8 cellular contexts compared by ENCODE assay signal in the genomic region with DNA sequence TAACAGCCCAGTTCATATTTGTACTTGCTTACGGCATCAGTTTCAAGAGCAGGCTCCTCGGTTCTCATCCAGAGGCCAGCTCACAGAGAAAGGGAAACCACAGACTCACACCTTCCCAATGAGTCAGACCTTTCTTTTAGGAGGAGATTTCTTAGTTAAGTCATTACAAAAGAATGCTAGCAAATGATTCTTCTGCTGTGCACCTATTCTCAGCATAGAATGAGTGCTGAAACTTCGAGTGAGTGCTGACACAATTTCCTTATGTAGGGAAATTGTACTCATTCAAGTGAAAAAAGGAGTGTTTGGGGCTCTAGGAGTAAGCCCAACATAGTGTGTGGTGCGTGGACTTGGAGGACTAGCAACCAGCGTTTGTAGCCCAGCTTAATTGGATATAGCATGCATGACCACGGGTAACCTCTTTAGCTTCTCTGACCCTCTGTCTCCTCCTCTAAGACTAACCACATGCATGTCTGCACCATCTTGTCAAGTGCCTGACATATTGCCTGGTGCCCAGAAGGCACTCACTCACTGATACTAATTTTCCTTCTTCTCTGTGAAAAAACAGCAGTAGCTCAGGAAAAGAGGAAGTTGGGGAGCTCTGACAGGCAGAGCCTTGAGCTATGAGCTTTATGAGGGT.
DNase-seq lines count a peak whose midpoint lies in the region; ATAC-seq and TF ChIP-seq lines count a peak whose summit lies in the region.

No MANE protein-coding gene starts in this region.

- H3K27me3 ChIP-seq in BJ (ENCODE audit: control insufficient read depth, insufficient read depth, low read length), result no peaks in the 10 kb centered on the region
- peaks cover 0 to 2% of the 10 kb centered on the region in 2 donors for H3K27me3 ChIP-seq in aorta (ENCODE audit: control insufficient read depth in 1 of 2, insufficient read depth in 2 of 2, low read length in 1 of 2)

- 63 to 68% methylated on average over 6 of the region's 6 CpGs for WGBS in aorta, 2 donors

- no peaks in the 10 kb centered on the region for H3K4me1 ChIP-seq in aorta (ENCODE audit: control insufficient read depth in 1 of 2, insufficient read depth in 2 of 2, low read length in 2 of 2)

- POLR2A ChIA-PET in BJ (lab: Charles Lee), result no interaction called here

- intact Hi-C loops in dendritic cell treated with granulocyte-macrophage colony-stimulating factor and Interleukin-4, amounts not matched to agents 40 ng/mL and 50 ng/mL, for 4 days (cut with micrococcal nuclease), result no loop called here
- intact Hi-C loops in aorta (cut with DNase I), result no loop called here

- peaks cover 80% of the 10 kb centered on the region for H3K4me1 Mint-ChIP-seq in dendritic cell treated with granulocyte-macrophage colony-stimulating factor and Interleukin-4, amounts not matched to agents 40 ng/mL and 50 ng/mL, for 4 days (ENCODE audit: low read depth)

- TF ChIP-seq CTCF in BJ (IDR thresholded peaks at IDR 0.05; ENCODE audit: insufficient read depth, low read depth, low read length), result no peak

- peak overlapping the region; percentile 84 for H3K27ac Mint-ChIP-seq in dendritic cell treated with granulocyte-macrophage colony-stimulating factor and Interleukin-4, amounts not matched to agents 40 ng/mL and 50 ng/mL, for 4 days

- H3K36me3 Mint-ChIP-seq in dendritic cell treated with granulocyte-macrophage colony-stimulating factor and Interleukin-4, amounts not matched to agents 40 ng/mL and 50 ng/mL, for 4 days (ENCODE audit: low read depth), result no peaks in the 10 kb centered on the region

- no peak overlapping the region for H3K27ac ChIP-seq in aorta (ENCODE audit: low read depth in 1 of 2, low read length in 2 of 2)

- peaks cover 1% of the 10 kb centered on the region for H3K9me3 ChIP-seq in aorta (ENCODE audit: control insufficient read depth, low read length)

- H3K4me3 ChIP-seq in BJ (ENCODE audit: low read depth, low read length) (no peak overlapping the region), aorta (ENCODE audit: low read length in 2 of 2) (no peak overlapping the region)

- DNase-seq in BJ (ENCODE audit: low read depth) (peak; percentile 94), T-helper 2 cell (peak in 3 of 5 experiments; percentile 31 to 87 (median 54)), pons (ENCODE audit: low spot score) (peak; percentile 51), aorta (no peak)
- DNase-seq in effector CD4-positive, alpha-beta T cell, result no peak

- no peaks in the 10 kb centered on the region for H3K9me3 Mint-ChIP-seq in dendritic cell treated with granulocyte-macrophage colony-stimulating factor and Interleukin-4, amounts not matched to agents 40 ng/mL and 50 ng/mL, for 4 days

- peak; percentile 32 for ATAC-seq in GM19372 (IDR thresholded peaks at IDR 0.05; ENCODE audit: low read depth, unreplicated experiment)
- peak; percentile 69 for ATAC-seq in HG03432 (IDR thresholded peaks at IDR 0.05; ENCODE audit: unreplicated experiment)
- no peak for ATAC-seq in aorta (ENCODE audit: low FRiP score)

- no peak overlapping the region for H3K4me3 Mint-ChIP-seq in dendritic cell treated with granulocyte-macrophage colony-stimulating factor and Interleukin-4, amounts not matched to agents 40 ng/mL and 50 ng/mL, for 4 days

- CTCF ChIA-PET in BJ (lab: Yijun Ruan, JAX), result interaction anchor here (0.6 to 4.8 kb wide), 8 partner anchors 13 to 226 kb away, joined by 3 to 23 read pairs (median 4); no protein-coding TSS in a partner anchor

- peaks cover 5% of the 10 kb centered on the region for H3K27me3 Mint-ChIP-seq in dendritic cell treated with granulocyte-macrophage colony-stimulating factor and Interleukin-4, amounts not matched to agents 40 ng/mL and 50 ng/mL, for 4 days

- H3K36me3 ChIP-seq in BJ (ENCODE audit: control insufficient read depth, insufficient read depth, low read length), result peaks cover 12% of the 10 kb centered on the region
- no peaks in the 10 kb centered on the region for H3K36me3 ChIP-seq in aorta (ENCODE audit: control insufficient read depth in 1 of 2, insufficient read depth in 2 of 2, low read length in 1 of 2)

Comparison
In these comparisons a context has a peak if more than half of its experiments do, and no peak if none do; other contexts are left out.
1. DNase-seq: peak in BJ (single experiment), T-helper 2 cell (3 of 5) and pons (single experiment); none in effector CD4-positive, alpha-beta T cell (single experiment) and aorta (0 of 2).